8 cellular contexts compared by ENCODE assay signal in the genomic region with DNA sequence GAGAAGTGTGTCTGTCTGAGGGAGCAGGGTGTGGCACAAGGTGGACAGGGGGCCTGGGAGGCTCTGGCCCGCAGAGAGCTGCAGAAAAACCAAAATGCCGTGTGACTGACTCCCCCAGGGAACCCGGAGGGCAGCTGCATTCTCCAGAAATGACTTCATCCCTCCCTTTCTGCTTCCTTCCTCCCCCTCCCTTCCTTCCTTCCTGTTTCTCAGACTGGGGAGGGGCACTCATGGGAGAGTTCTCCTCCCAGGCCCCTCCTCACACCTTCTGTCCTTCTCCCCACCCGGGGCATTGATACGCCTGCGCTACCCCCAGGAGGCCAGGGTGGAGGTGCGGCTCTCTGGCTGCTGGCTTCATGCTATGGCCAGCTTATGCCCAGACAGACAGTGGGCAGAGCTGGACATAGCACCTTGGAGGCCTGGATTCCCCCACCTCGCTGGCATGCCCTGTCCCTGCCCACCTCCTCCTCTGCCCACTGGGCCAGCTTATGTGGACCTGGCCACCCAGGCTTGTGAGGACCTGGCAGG. TPM values are rescaled to one million over a fixed set of nuclear protein-coding genes. Genes with fewer than 3 reads are reported as not detected.
DNase-seq lines count a peak whose midpoint lies in the region; TF ChIP-seq lines count a peak whose summit lies in the region.

No MANE protein-coding gene starts in this region.

- H3K4me3 Mint-ChIP-seq in mesothelial cell of epicardium: no peak overlapping the region

- peak overlapping the region; percentile 90 for H3K27ac Mint-ChIP-seq in mesothelial cell of epicardium

- H3K36me3 ChIP-seq in ES-I3 (ENCODE audit: insufficient read depth, low read length): no peaks in the 10 kb centered on the region
- no peaks in the 10 kb centered on the region for H3K36me3 ChIP-seq in prostate gland

- H3K9ac ChIP-seq in ES-I3 (ENCODE audit: low read depth, low read length): peak overlapping the region; percentile 28; the same call in 1 of the 2 replicates

- H3K9me3 ChIP-seq in ES-I3 (ENCODE audit: control insufficient read depth, insufficient read depth, low read length) (no peaks in the 10 kb centered on the region), prostate gland (no peaks in the 10 kb centered on the region)

- H3K4me1 ChIP-seq in ES-I3 (ENCODE audit: insufficient read depth, low read length) (peaks cover 9% of the 10 kb centered on the region; the same call in 1 of the 2 replicates), prostate gland (replicated peaks) (no peaks in the 10 kb centered on the region)

- H3K27me3 Mint-ChIP-seq in mesothelial cell of epicardium (ENCODE audit: low read depth): no peaks in the 10 kb centered on the region

- TF ChIP-seq CTCF in dorsolateral prefrontal cortex (IDR thresholded peaks at IDR 0.05 in 54 of 56, conservative IDR thresholded peaks at IDR 0.05 in 2 of 56; ENCODE audit: low read depth in 1 of 56, partially characterized antibody in 56 of 56) (no peak), mesothelial cell of epicardium (IDR thresholded peaks at IDR 0.05; ENCODE audit: unreplicated experiment) (no peak), prostate gland (IDR thresholded peaks at IDR 0.05) (no peak)

- H3K27me3 ChIP-seq in dorsolateral prefrontal cortex: no peaks in the 10 kb centered on the region
- no peaks in the 10 kb centered on the region for H3K27me3 ChIP-seq in prostate gland (replicated peaks; ENCODE audit: insufficient read depth)

- intact Hi-C loops in dorsolateral prefrontal cortex (cut with DNase I) (loop anchor here in 1 of 2 donors (5.0 kb wide), 1 partner anchor 105 kb away; no protein-coding TSS in a partner anchor), prostate gland (cut with DNase I) (no loop called here)

- H3K27ac ChIP-seq in dorsolateral prefrontal cortex (peak overlapping the region in 35 of 59 donors; percentile 1 to 77 (median 51)), prostate gland (peak overlapping the region in 1 of 2 donors; percentile 5)

- H3K4me3 ChIP-seq in dorsolateral prefrontal cortex (no peak overlapping the region), prostate gland (no peak overlapping the region)

- WGBS in prostate gland: 50% methylated on average over 8 of the region's 8 CpGs

- no peaks in the 10 kb centered on the region for H3K36me3 Mint-ChIP-seq in mesothelial cell of epicardium

- no peaks in the 10 kb centered on the region for H3K9me3 Mint-ChIP-seq in mesothelial cell of epicardium

- TF ChIP-seq POLR2A in prostate gland (IDR thresholded peaks at IDR 0.05): no peak

- peaks cover 7% of the 10 kb centered on the region for H3K4me1 Mint-ChIP-seq in mesothelial cell of epicardium

- peak; percentile 20 for DNase-seq in OCI-M1 (lab: John Stamatoyannopoulos, UW)
- no peak for DNase-seq in dorsolateral prefrontal cortex
- no peak for DNase-seq in mesothelial cell of epicardium (ENCODE audit: low spot score in 2 of 2, unreplicated experiment in 2 of 2)
- DNase-seq in prostate gland (ENCODE audit: low spot score): no peak
- DNase-seq in NCI-H2029 (lab: John Stamatoyannopoulos, UW): no peak
- no peak for DNase-seq in pons (ENCODE audit: low spot score)
- DNase-seq in NCI-H2227 (lab: John Stamatoyannopoulos, UW; ENCODE audit: unreplicated experiment): no peak

RNA-seq across cellular contexts. Expression of gene GPR17, which starts 8.2 kb away (rescaled TPM):
- total RNA-seq in dorsolateral prefrontal cortex (10 to 100 TPM in 78 of 120 experiments, 1 to 10 TPM in 41, under 1 TPM in 1; 0.72 to 27.7 (median 11.7) TPM), mesothelial cell of epicardium (not detected in 3 replicates), prostate gland (not detected)

RNA-seq across cellular contexts. Expression of gene LIMS2, which starts 37.5 kb away (rescaled TPM):
- 10 to 100 TPM in 109 of 120 experiments, 1 to 10 TPM in 11; 5.8 to 55.7 (median 18.4) TPM for total RNA-seq in dorsolateral prefrontal cortex
- total RNA-seq in mesothelial cell of epicardium: 11.9 to 13.0 TPM (median 11.9 TPM) in 3 replicates
- 10 to 100 TPM; 31.9 to 63.2 TPM for total RNA-seq in prostate gland
